ENCODE assay signal across 1 cellular context in genomic region chr1:34847094-34847493, GRCh38.
TF ChIP-seq lines count a peak whose summit lies in the region.

No MANE protein-coding gene starts in this region.

TF ChIP-seq in HepG2, 621 proteins besides CTCF, POLR2A, EP300 and RAD21 (continued from another document and continues in another):
- TF ChIP-seq PAX8 (CRISPR knock-in tag; IDR thresholded peaks at IDR 0.05; ENCODE audit: borderline replicate concordance), result no peak
- no peak for TF ChIP-seq ZKSCAN1 (IDR thresholded peaks at IDR 0.05; ENCODE audit: low read length)
- TF ChIP-seq ZNF577 (CRISPR knock-in tag; IDR thresholded peaks at IDR 0.05; ENCODE audit: borderline replicate concordance, low read depth), result no peak
- no peak for TF ChIP-seq ZBTB20 (CRISPR knock-in tag; IDR thresholded peaks at IDR 0.05; ENCODE audit: borderline replicate concordance, low read depth)
- no peak for TF ChIP-seq ZNF563 (CRISPR knock-in tag; IDR thresholded peaks at IDR 0.05)
- peak in 1 of 2 experiments; percentile 28; a peak in 1 of 4 replicates for TF ChIP-seq NR2F1 (CRISPR knock-in tag; IDR thresholded peaks at IDR 0.05)
- TF ChIP-seq MEIS2 (CRISPR knock-in tag; IDR thresholded peaks at IDR 0.05), result no peak
- peak; percentile 90 for TF ChIP-seq SOX5 (CRISPR knock-in tag; IDR thresholded peaks at IDR 0.05; ENCODE audit: borderline replicate concordance)
- no peak for TF ChIP-seq PAWR (CRISPR knock-in tag; IDR thresholded peaks at IDR 0.05; ENCODE audit: borderline replicate concordance)
- no peak for TF ChIP-seq ZNF354B (CRISPR knock-in tag; IDR thresholded peaks at IDR 0.05)
- TF ChIP-seq ZSCAN31 (CRISPR knock-in tag; IDR thresholded peaks at IDR 0.05; ENCODE audit: low read depth), result no peak
- no peak for TF ChIP-seq ZNF326 (CRISPR knock-in tag; IDR thresholded peaks at IDR 0.05; ENCODE audit: borderline replicate concordance)
- peak; percentile 67 for TF ChIP-seq FOXP4 (CRISPR knock-in tag; IDR thresholded peaks at IDR 0.05)
- no peak for TF ChIP-seq SRY (CRISPR knock-in tag; IDR thresholded peaks at IDR 0.05)
- TF ChIP-seq GABPB1 (CRISPR knock-in tag; IDR thresholded peaks at IDR 0.05), result no peak
- no peak for TF ChIP-seq SNAPC4 (CRISPR knock-in tag; IDR thresholded peaks at IDR 0.05)
- no peak for TF ChIP-seq KIAA2018 (CRISPR knock-in tag; IDR thresholded peaks at IDR 0.05; ENCODE audit: borderline replicate concordance)
- TF ChIP-seq PATZ1 (CRISPR knock-in tag; IDR thresholded peaks at IDR 0.05), result peak; percentile 83
- TF ChIP-seq POGK (CRISPR knock-in tag; conservative IDR thresholded peaks at IDR 0.05), result no peak
- no peak for TF ChIP-seq ZNF646 (CRISPR knock-in tag; IDR thresholded peaks at IDR 0.05)
- no peak for TF ChIP-seq ZNF792 (CRISPR knock-in tag; IDR thresholded peaks at IDR 0.05)
- TF ChIP-seq ZNF746 (CRISPR knock-in tag; IDR thresholded peaks at IDR 0.05), result no peak
- TF ChIP-seq MLLT10 (CRISPR knock-in tag; IDR thresholded peaks at IDR 0.05), result no peak
- no peak for TF ChIP-seq NFE2L2 (IDR thresholded peaks at IDR 0.05; ENCODE audit: low read length)
- TF ChIP-seq NAIF1 (CRISPR knock-in tag; IDR thresholded peaks at IDR 0.05; ENCODE audit: borderline replicate concordance), result no peak
- no peak for TF ChIP-seq JARID2 (CRISPR knock-in tag; IDR thresholded peaks at IDR 0.05; ENCODE audit: insufficient replicate concordance)
- no peak for TF ChIP-seq NFIB (CRISPR knock-in tag; IDR thresholded peaks at IDR 0.05; ENCODE audit: borderline replicate concordance)
- TF ChIP-seq ASH2L (IDR thresholded peaks at IDR 0.05; ENCODE audit: insufficient read length, low read depth, low read length), result no peak
- no peak for TF ChIP-seq RORA (CRISPR knock-in tag; IDR thresholded peaks at IDR 0.05)
- no peak for TF ChIP-seq RBM22 (optimal IDR thresholded peaks at IDR 0.05; ENCODE audit: low read length)
